ENCODE assay signal across 17 cellular contexts in genomic region chr2:96333708-96334107, GRCh38. TPM values are rescaled to one million over a fixed set of nuclear protein-coding genes. Genes with fewer than 3 reads are reported as not detected.
DNase-seq lines count a peak whose midpoint lies in the region; ATAC-seq lines count a peak whose summit lies in the region.
"Had no signal": no experiment of that assay in that cellular context is flagged by ENCODE, and none has a peak within 500 bp of the region (broad histone marks: within the 10 kb centered on the region; RNA-seq: fewer than 3 reads in every experiment).

No MANE protein-coding gene starts in this region.

- H3K36me3 Mint-ChIP-seq in activated naive CD4-positive, alpha-beta T cell treated with anti-CD3 and anti-CD28 coated beads, Interleukin-2, amount 10 ng/mL, durations not matched to agents 7 days and 5 days: peaks cover 24% of the 10 kb centered on the region
- no peaks in the 10 kb centered on the region for H3K36me3 Mint-ChIP-seq in T-cell
- peaks cover 33% of the 10 kb centered on the region for H3K36me3 Mint-ChIP-seq in dendritic cell treated with granulocyte-macrophage colony-stimulating factor and Interleukin-4, amounts not matched to agents 40 ng/mL and 50 ng/mL, for 4 days (ENCODE audit: low read depth)
- no peaks in the 10 kb centered on the region for H3K36me3 Mint-ChIP-seq in stimulated activated memory B cell treated with anti-CD40 and anti-IgM and Interleukin-4, amounts not matched to agents 10 μg/mL and 1 μg/mL and 100 μg/mL, for 72 hours

- CTCF ChIA-PET in activated naive CD4-positive, alpha-beta T cell treated with anti-CD3 and anti-CD28 coated beads, Interleukin-2, amount 10 ng/mL, durations not matched to agents 7 days and 5 days (lab: Charles Lee): no interaction called here
- CTCF ChIA-PET in T-cell (lab: Charles Lee): no interaction called here

- no peaks in the 10 kb centered on the region for H3K27me3 Mint-ChIP-seq in activated naive CD4-positive, alpha-beta T cell treated with anti-CD3 and anti-CD28 coated beads, Interleukin-2, amount 10 ng/mL, durations not matched to agents 7 days and 5 days
- no peaks in the 10 kb centered on the region for H3K27me3 Mint-ChIP-seq in T-cell
- no peaks in the 10 kb centered on the region for H3K27me3 Mint-ChIP-seq in dendritic cell treated with granulocyte-macrophage colony-stimulating factor and Interleukin-4, amounts not matched to agents 40 ng/mL and 50 ng/mL, for 4 days
- no peaks in the 10 kb centered on the region for H3K27me3 Mint-ChIP-seq in stimulated activated memory B cell treated with anti-CD40 and anti-IgM and Interleukin-4, amounts not matched to agents 10 μg/mL and 1 μg/mL and 100 μg/mL, for 72 hours

- intact Hi-C loops in dendritic cell treated with granulocyte-macrophage colony-stimulating factor and Interleukin-4, amounts not matched to agents 40 ng/mL and 50 ng/mL, for 4 days (cut with micrococcal nuclease): loop anchor here (10.0 kb wide), 1 partner anchor 61 kb away; no protein-coding TSS in a partner anchor

- H3K4me3 Mint-ChIP-seq in activated naive CD4-positive, alpha-beta T cell treated with anti-CD3 and anti-CD28 coated beads, Interleukin-2, amount 10 ng/mL, durations not matched to agents 7 days and 5 days: peak overlapping the region; percentile 91
- H3K4me3 Mint-ChIP-seq in T-cell: peak overlapping the region; percentile 25 to 82 (median 73)
- H3K4me3 Mint-ChIP-seq in dendritic cell treated with granulocyte-macrophage colony-stimulating factor and Interleukin-4, amounts not matched to agents 40 ng/mL and 50 ng/mL, for 4 days: peak overlapping the region; percentile 83
- H3K4me3 Mint-ChIP-seq in stimulated activated memory B cell treated with anti-CD40 and anti-IgM and Interleukin-4, amounts not matched to agents 10 μg/mL and 1 μg/mL and 100 μg/mL, for 72 hours: peak overlapping the region; percentile 2

- H3K27ac Mint-ChIP-seq in activated naive CD4-positive, alpha-beta T cell treated with anti-CD3 and anti-CD28 coated beads, Interleukin-2, amount 10 ng/mL, durations not matched to agents 7 days and 5 days: peak overlapping the region; percentile 53
- peak overlapping the region; percentile 45 to 79 for H3K27ac Mint-ChIP-seq in T-cell
- peak overlapping the region; percentile 98 for H3K27ac Mint-ChIP-seq in dendritic cell treated with granulocyte-macrophage colony-stimulating factor and Interleukin-4, amounts not matched to agents 40 ng/mL and 50 ng/mL, for 4 days
- H3K27ac Mint-ChIP-seq in stimulated activated memory B cell treated with anti-CD40 and anti-IgM and Interleukin-4, amounts not matched to agents 10 μg/mL and 1 μg/mL and 100 μg/mL, for 72 hours: peak overlapping the region; percentile 15

- no peaks in the 10 kb centered on the region for H3K9me3 Mint-ChIP-seq in activated naive CD4-positive, alpha-beta T cell treated with anti-CD3 and anti-CD28 coated beads, Interleukin-2, amount 10 ng/mL, durations not matched to agents 7 days and 5 days
- no peaks in the 10 kb centered on the region for H3K9me3 Mint-ChIP-seq in T-cell
- H3K9me3 Mint-ChIP-seq in dendritic cell treated with granulocyte-macrophage colony-stimulating factor and Interleukin-4, amounts not matched to agents 40 ng/mL and 50 ng/mL, for 4 days: no peaks in the 10 kb centered on the region
- H3K9me3 Mint-ChIP-seq in stimulated activated memory B cell treated with anti-CD40 and anti-IgM and Interleukin-4, amounts not matched to agents 10 μg/mL and 1 μg/mL and 100 μg/mL, for 72 hours: no peaks in the 10 kb centered on the region

- ATAC-seq in T-cell (replicated peaks in 1 of 4): no peak
- ATAC-seq in stimulated activated memory B cell treated with anti-CD40 and anti-IgM and Interleukin-4, amounts not matched to agents 10 μg/mL and 1 μg/mL and 100 μg/mL, for 72 hours: no peak
- no peak for ATAC-seq in left lobe of liver
- ATAC-seq in GM19397 (IDR thresholded peaks at IDR 0.05; ENCODE audit: unreplicated experiment): no peak
- ATAC-seq: lower lobe of right lung, right cardiac atrium had no signal

- peaks cover 61% of the 10 kb centered on the region for H3K4me1 Mint-ChIP-seq in activated naive CD4-positive, alpha-beta T cell treated with anti-CD3 and anti-CD28 coated beads, Interleukin-2, amount 10 ng/mL, durations not matched to agents 7 days and 5 days
- H3K4me1 Mint-ChIP-seq in T-cell: peaks cover 23 to 34% (median 27%) of the 10 kb centered on the region in 3 donors
- peaks cover 77% of the 10 kb centered on the region for H3K4me1 Mint-ChIP-seq in dendritic cell treated with granulocyte-macrophage colony-stimulating factor and Interleukin-4, amounts not matched to agents 40 ng/mL and 50 ng/mL, for 4 days (ENCODE audit: low read depth)
- H3K4me1 Mint-ChIP-seq in stimulated activated memory B cell treated with anti-CD40 and anti-IgM and Interleukin-4, amounts not matched to agents 10 μg/mL and 1 μg/mL and 100 μg/mL, for 72 hours: peaks cover 39% of the 10 kb centered on the region

- POLR2A ChIA-PET in T-cell (lab: Charles Lee): interaction anchor here in 1 of 2 donors (0.6 kb wide), 1 partner anchor 414 kb away, joined by 8 read pairs; no protein-coding TSS in a partner anchor

- DNase-seq in activated naive CD4-positive, alpha-beta T cell treated with anti-CD3 and anti-CD28 coated beads, Interleukin-2, amount 10 ng/mL, durations not matched to agents 7 days and 5 days: no peak
- no peak for DNase-seq in activated naive CD4-positive, alpha-beta T cell (lab: John Stamatoyannopoulos, UW)
- DNase-seq in T-cell (no peak), left lobe of liver (ENCODE audit: low spot score) (no peak), KG1 (lab: John Stamatoyannopoulos, UW) (no peak)
- DNase-seq: activated CD4-positive, alpha-beta T cell treated with anti-CD3 and anti-CD28 coated beads for 1 hour; activated gamma-delta T cell treated with Interleukin-2 at 50 U/mL for 16 hours; foreskin melanocyte; lower lobe of right lung; MV-4-11; NCI-H2107; right cardiac atrium; RPMI8226; trophoblast cell had no signal

RNA-seq across cellular contexts. Expression of gene NCAPH, which starts 1.9 kb away (rescaled TPM):
- 1 to 10 TPM; 1.9 to 5.5 (median 4.0) TPM for total RNA-seq in T-cell
- total RNA-seq in left lobe of liver: 0.58 TPM

RNA-seq across cellular contexts. Expression of gene ITPRIPL1, which starts 8.6 kb away (rescaled TPM):
- total RNA-seq in T-cell (10 to 100 TPM in 4 of 5 donors, 1 to 10 TPM in 1; 3.9 to 13.7 (median 12.7) TPM), left lobe of liver (0.20 TPM)

RNA-seq across cellular contexts. Expression of gene SNRNP200, which starts 28.4 kb away (rescaled TPM):
- 100 to 1,000 TPM; 200 to 254 (median 203) TPM for total RNA-seq in T-cell
- total RNA-seq in left lobe of liver: 49.7 TPM

Comparison
In these comparisons a context has a peak if more than half of its experiments do, and no peak if none do; other contexts are left out.
1. H3K27ac Mint-ChIP-seq: peak in every context shown above with its lines; median percentile 98 in dendritic cell treated with granulocyte-macrophage colony-stimulating factor and Interleukin-4, amounts not matched to agents 40 ng/mL and 50 ng/mL, for 4 days; 62 in T-cell; 53 in activated naive CD4-positive, alpha-beta T cell treated with anti-CD3 and anti-CD28 coated beads, Interleukin-2, amount 10 ng/mL, durations not matched to agents 7 days and 5 days; 15 in stimulated activated memory B cell treated with anti-CD40 and anti-IgM and Interleukin-4, amounts not matched to agents 10 μg/mL and 1 μg/mL and 100 μg/mL, for 72 hours.
2. H3K4me3 Mint-ChIP-seq: peak in every context shown above with its lines; median percentile 91 in activated naive CD4-positive, alpha-beta T cell treated with anti-CD3 and anti-CD28 coated beads, Interleukin-2, amount 10 ng/mL, durations not matched to agents 7 days and 5 days; 83 in dendritic cell treated with granulocyte-macrophage colony-stimulating factor and Interleukin-4, amounts not matched to agents 40 ng/mL and 50 ng/mL, for 4 days; 73 in T-cell; 2 in stimulated activated memory B cell treated with anti-CD40 and anti-IgM and Interleukin-4, amounts not matched to agents 10 μg/mL and 1 μg/mL and 100 μg/mL, for 72 hours.